27 cellular contexts compared by ENCODE assay signal in genomic region chr1:165545974-165546373, GRCh38. TPM values are rescaled to one million over a fixed set of nuclear protein-coding genes. Genes with fewer than 3 reads are reported as not detected.
"Had no signal": no experiment of that assay in that cellular context is flagged by ENCODE, and none has a peak within 500 bp of the region (broad histone marks: within the 10 kb centered on the region; RNA-seq: fewer than 3 reads in every experiment).

No MANE protein-coding gene starts in this region.

- H3K36me3 ChIP-seq: SJCRH30 had no signal

- ATAC-seq: HepG2, Panc1, PC-3, Right ventricle myocardium inferior, SK-N-SH treated with all-trans-retinoic acid at 6 μM for 48 hours had no signal

- H3K9me3 ChIP-seq: SJCRH30 had no signal

- H3K27me3 ChIP-seq: SJCRH30 had no signal

- DNase-seq: IMR-90; Karpas-422; KG1; MM.1S; NCI-H1092 treated with DMSO at 0.1 percent for 48 hours; NCI-H1436; NCI-H187; NCI-H2029; NCI-H2081 treated with DMSO at 0.1 percent for 48 hours; NCI-H2171; NCI-H226; NCI-H446; NCI-H510A; NCI-H524 treated with DMSO at 0.1 percent for 48 hours; NCI-H69; NCI-H774; NK-92 treated with Interleukin-12 subunit alpha and Interleukin-12 subunit beta, amount 100 ng/mL, for 24 hours; PC-3; SHP77 treated with DMSO at 0.1 percent for 48 hours; SJCRH30 had no signal

- H3K27ac ChIP-seq: RWPE1, SJCRH30 had no signal

- H3K4me3 ChIP-seq: SJCRH30 had no signal

RNA-seq across cellular contexts. Expression of gene LRRC52, which starts 2.2 kb away (rescaled TPM):
- total RNA-seq: HepG2, HT1080, IMR-90, OCI-LY7, PC-3, SJCRH30 had no signal
